1 cellular context compared by ENCODE assay signal in the genomic region with DNA sequence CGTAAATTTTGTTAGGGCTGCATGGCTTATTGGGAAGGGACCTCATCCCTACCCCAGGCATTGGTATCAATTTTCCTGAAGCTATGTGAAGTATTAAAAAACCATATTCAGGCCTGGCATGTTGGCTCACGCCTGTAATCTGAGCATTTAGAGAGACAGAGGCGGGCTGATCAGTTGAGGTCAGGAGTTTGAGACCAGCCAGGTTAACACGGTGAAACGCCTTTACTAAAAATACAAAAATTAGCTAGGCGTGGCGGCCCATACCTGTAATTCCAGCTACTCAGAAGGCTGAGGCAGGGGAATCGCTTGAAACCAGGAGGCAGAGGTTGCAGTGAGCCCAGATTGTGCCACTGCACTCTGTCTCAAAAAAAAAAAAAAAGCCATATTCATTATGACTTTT.
TF ChIP-seq lines count a peak whose summit lies in the region.

No MANE protein-coding gene starts in this region.

TF ChIP-seq in GM23338, 12 proteins besides CTCF, POLR2A, EP300 and RAD21 (continued from another document):
- TF ChIP-seq CREB1 (CRISPR knock-in tag; IDR thresholded peaks at IDR 0.05; ENCODE audit: low read depth) (no peak), EZH2phosphoT487 (IDR thresholded peaks at IDR 0.05; ENCODE audit: unreplicated experiment) (no peak), ZNF331 (CRISPR knock-in tag; IDR thresholded peaks at IDR 0.05; ENCODE audit: low read depth) (no peak), EZH2 (IDR thresholded peaks at IDR 0.05; ENCODE audit: low read depth, unreplicated experiment) (no peak), ZNF114 (CRISPR knock-in tag; IDR thresholded peaks at IDR 0.05) (no peak), POLR2AphosphoS5 (IDR thresholded peaks at IDR 0.05; ENCODE audit: low read depth) (no peak), JUNB (IDR thresholded peaks at IDR 0.05; ENCODE audit: unreplicated experiment) (no peak)
- TF ChIP-seq, protein P1, sequence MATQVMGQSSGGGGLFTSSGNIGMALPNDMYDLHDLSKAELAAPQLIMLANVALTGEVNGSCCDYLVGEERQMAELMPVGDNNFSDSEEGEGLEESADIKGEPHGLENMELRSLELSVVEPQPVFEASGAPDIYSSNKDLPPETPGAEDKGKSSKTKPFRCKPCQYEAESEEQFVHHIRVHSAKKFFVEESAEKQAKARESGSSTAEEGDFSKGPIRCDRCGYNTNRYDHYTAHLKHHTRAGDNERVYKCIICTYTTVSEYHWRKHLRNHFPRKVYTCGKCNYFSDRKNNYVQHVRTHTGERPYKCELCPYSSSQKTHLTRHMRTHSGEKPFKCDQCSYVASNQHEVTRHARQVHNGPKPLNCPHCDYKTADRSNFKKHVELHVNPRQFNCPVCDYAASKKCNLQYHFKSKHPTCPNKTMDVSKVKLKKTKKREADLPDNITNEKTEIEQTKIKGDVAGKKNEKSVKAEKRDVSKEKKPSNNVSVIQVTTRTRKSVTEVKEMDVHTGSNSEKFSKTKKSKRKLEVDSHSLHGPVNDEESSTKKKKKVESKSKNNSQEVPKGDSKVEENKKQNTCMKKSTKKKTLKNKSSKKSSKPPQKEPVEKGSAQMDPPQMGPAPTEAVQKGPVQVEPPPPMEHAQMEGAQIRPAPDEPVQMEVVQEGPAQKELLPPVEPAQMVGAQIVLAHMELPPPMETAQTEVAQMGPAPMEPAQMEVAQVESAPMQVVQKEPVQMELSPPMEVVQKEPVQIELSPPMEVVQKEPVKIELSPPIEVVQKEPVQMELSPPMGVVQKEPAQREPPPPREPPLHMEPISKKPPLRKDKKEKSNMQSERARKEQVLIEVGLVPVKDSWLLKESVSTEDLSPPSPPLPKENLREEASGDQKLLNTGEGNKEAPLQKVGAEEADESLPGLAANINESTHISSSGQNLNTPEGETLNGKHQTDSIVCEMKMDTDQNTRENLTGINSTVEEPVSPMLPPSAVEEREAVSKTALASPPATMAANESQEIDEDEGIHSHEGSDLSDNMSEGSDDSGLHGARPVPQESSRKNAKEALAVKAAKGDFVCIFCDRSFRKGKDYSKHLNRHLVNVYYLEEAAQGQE (IDR thresholded peaks at IDR 0.05; ENCODE audit: unreplicated experiment): no peak
